ENCODE assay signal across 20 cellular contexts in the genomic region with DNA sequence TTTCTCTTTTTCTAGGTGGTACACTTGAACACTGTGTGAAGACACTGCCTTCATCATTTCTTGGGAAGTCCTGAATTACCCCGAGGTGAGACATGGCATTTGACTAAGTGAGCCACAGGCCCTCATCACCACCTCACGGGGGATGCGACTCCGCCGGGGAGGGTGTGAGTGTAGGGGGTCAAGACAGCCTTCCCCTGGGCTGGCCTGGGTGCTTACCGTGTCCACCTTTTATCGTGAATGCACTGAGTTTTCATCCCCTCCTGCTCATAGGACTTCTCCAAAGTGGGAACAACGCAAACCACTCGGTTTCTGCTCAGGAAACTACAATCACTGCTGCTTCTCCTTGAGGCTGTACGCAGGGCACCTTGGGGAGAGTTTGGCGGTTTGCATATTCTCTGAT.
DNase-seq lines count a peak whose midpoint lies in the region; ATAC-seq, FAIRE-seq and TF ChIP-seq lines count a peak whose summit lies in the region.
"Had no signal": no experiment of that assay in that cellular context is flagged by ENCODE, and none has a peak within 500 bp of the region (broad histone marks: within the 10 kb centered on the region; RNA-seq: fewer than 3 reads in every experiment).

No MANE protein-coding gene starts in this region.

- no peak overlapping the region for H3K9ac ChIP-seq in K562 (ENCODE audit: insufficient read depth in 1 of 2, low read depth in 2 of 2, low read length in 2 of 2)

- H3K27ac ChIP-seq in K562 (ENCODE audit: extremely low read depth, low read depth, low read length): no peak overlapping the region

- no peak for TF ChIP-seq RAD21 in K562 (CRISPR knock-in tag; conservative IDR thresholded peaks at IDR 0.05 in 1 of 2, IDR thresholded peaks at IDR 0.05 in 1 of 2)

- no peak for TF ChIP-seq CTCF in K562 (IDR thresholded peaks at IDR 0.05 in 2 of 3, conservative IDR thresholded peaks at IDR 0.05 in 1 of 3; ENCODE audit: insufficient read depth in 2 of 3, low read depth in 1 of 3, low read length in 3 of 3)

- no peak for TF ChIP-seq EP300 in K562 (IDR thresholded peaks at IDR 0.05; ENCODE audit: low read length)

- no peaks in the 10 kb centered on the region for H3K4me1 Mint-ChIP-seq in stimulated activated naive CD8-positive, alpha-beta T cell treated with anti-CD3 and anti-CD28 coated beads, Interleukin-15, amount 100 ng/mL, for 72 hours
- H3K4me1 Mint-ChIP-seq in stimulated activated memory B cell treated with anti-CD40 and anti-IgM and Interleukin-4, amounts not matched to agents 10 μg/mL and 1 μg/mL and 100 μg/mL, for 72 hours: no peaks in the 10 kb centered on the region
- H3K4me1 Mint-ChIP-seq: CD4-positive, alpha-beta memory T cell had no signal

- no peaks in the 10 kb centered on the region for H3K36me3 ChIP-seq in K562 (ENCODE audit: control insufficient read depth, insufficient read depth, low read length)

- no peaks in the 10 kb centered on the region for H3K36me3 Mint-ChIP-seq in stimulated activated memory B cell treated with anti-CD40 and anti-IgM and Interleukin-4, amounts not matched to agents 10 μg/mL and 1 μg/mL and 100 μg/mL, for 72 hours
- H3K36me3 Mint-ChIP-seq: CD4-positive, alpha-beta memory T cell had no signal

- no TSS peak for BruUV-seq in K562 (replicated peaks; lab: Mats Ljungman, UMichigan)

- CTCF ChIA-PET in K562 (lab: Yijun Ruan, JAX; ENCODE audit: low intra/inter-chr PET ratio): no interaction called here

- H3K4me3 ChIP-seq in K562: no peak overlapping the region

- ATAC-seq in stimulated activated naive CD8-positive, alpha-beta T cell treated with anti-CD3 and anti-CD28 coated beads, Interleukin-15, amount 100 ng/mL, for 72 hours: peak; percentile 22
- no peak for ATAC-seq in stimulated activated naive CD8-positive, alpha-beta T cell treated with anti-CD3 and anti-CD28 coated beads, Interleukin-15, Interleukin-2, amounts not matched to agents 100 U/mL and 50 U/mL, for 24 hours
- ATAC-seq in K562: peak; percentile 14
- ATAC-seq in stimulated activated memory B cell treated with anti-CD40 and anti-IgM and Interleukin-4, amounts not matched to agents 10 μg/mL and 1 μg/mL and 100 μg/mL, for 72 hours: peak; percentile 3
- ATAC-seq: HCT116 had no signal

- no peak for DNase-seq in stimulated activated naive CD8-positive, alpha-beta T cell treated with anti-CD3 and anti-CD28 coated beads, Interleukin-15, amount 100 ng/mL, for 72 hours
- DNase-seq in stimulated activated naive CD8-positive, alpha-beta T cell treated with anti-CD3 and anti-CD28 coated beads, Interleukin-15, Interleukin-2, amounts not matched to agents 100 U/mL and 50 U/mL, for 24 hours: no peak
- no peak for DNase-seq in K562 (ENCODE audit: extremely low read depth in 1 of 4, low spot score in 3 of 4)
- peak; percentile 42 for DNase-seq in islet precursor cell
- DNase-seq in H54 (ENCODE audit: insufficient read length, low spot score): no peak
- no peak for DNase-seq in NCI-H1048 (lab: John Stamatoyannopoulos, UW)
- DNase-seq in KBM-7: no peak
- DNase-seq: C1 segment of cervical spinal cord; Calu3; CD4-positive, alpha-beta memory T cell; COR-L47; DMS53; DMS79 treated with DMSO at 0.1 percent for 48 hours; GF-D8; GOT3; H9 had no signal

- no peaks in the 10 kb centered on the region for H3K27me3 ChIP-seq in K562 (ENCODE audit: control insufficient read depth in 2 of 2, insufficient read depth in 2 of 2, low read length in 2 of 2)

- H3K79me2 ChIP-seq in K562 (ENCODE audit: control insufficient read depth, insufficient read depth, low read length): no peaks in the 10 kb centered on the region

- no peaks in the 10 kb centered on the region for H3K9me3 ChIP-seq in K562 (replicated peaks; ENCODE audit: control insufficient read depth, insufficient read depth, low read depth, low read length)

- no peak for TF ChIP-seq POLR2A in K562 (conservative IDR thresholded peaks at IDR 0.05)
- TF ChIP-seq POLR2A in H54 (IDR thresholded peaks at IDR 0.05; ENCODE audit: low read depth, low read length): no peak

- H3K4me1 ChIP-seq in K562 (replicated peaks in 1 of 2; ENCODE audit: control insufficient read depth in 2 of 2, insufficient read depth in 2 of 2, low read length in 2 of 2): peaks cover 3 to 18% of the 10 kb centered on the region in 2 experiments; a peak in 3 of 5 replicates

- no peaks in the 10 kb centered on the region for H4K20me1 ChIP-seq in K562 (replicated peaks; ENCODE audit: control insufficient read depth, insufficient read depth, low read length)

- no peaks in the 10 kb centered on the region for H3K9me1 ChIP-seq in K562 (ENCODE audit: control insufficient read depth, insufficient read depth, low read length)

- in situ Hi-C loops in K562 (cut with MboI) (no loop called here), KBM-7 (cut with MboI; ENCODE audit: low pct_unique_long_range_greater_than_20kb, low sequenced_read_pairs) (no loop called here)

- no peaks in the 10 kb centered on the region for H3K9me3 Mint-ChIP-seq in stimulated activated naive CD8-positive, alpha-beta T cell treated with anti-CD3 and anti-CD28 coated beads, Interleukin-15, amount 100 ng/mL, for 72 hours
- H3K9me3 Mint-ChIP-seq in stimulated activated memory B cell treated with anti-CD40 and anti-IgM and Interleukin-4, amounts not matched to agents 10 μg/mL and 1 μg/mL and 100 μg/mL, for 72 hours: no peaks in the 10 kb centered on the region
- H3K9me3 Mint-ChIP-seq: H9 had no signal

- WGBS in K562 (ENCODE audit: insufficient coverage, low coverage, missing lambda C conversion rate): 42% methylated on average over 11 of the region's 11 CpGs

- intact Hi-C loops in K562 (cut with micrococcal nuclease): no loop called here

- no peak overlapping the region for H3K27ac Mint-ChIP-seq in stimulated activated naive CD8-positive, alpha-beta T cell treated with anti-CD3 and anti-CD28 coated beads, Interleukin-15, amount 100 ng/mL, for 72 hours
- no peak overlapping the region for H3K27ac Mint-ChIP-seq in stimulated activated memory B cell treated with anti-CD40 and anti-IgM and Interleukin-4, amounts not matched to agents 10 μg/mL and 1 μg/mL and 100 μg/mL, for 72 hours
- H3K27ac Mint-ChIP-seq: CD4-positive, alpha-beta memory T cell; H9 had no signal

- H2AFZ ChIP-seq in K562 (ENCODE audit: low read depth, low read length): peak overlapping the region; percentile 48

- H3K27me3 Mint-ChIP-seq in stimulated activated naive CD8-positive, alpha-beta T cell treated with anti-CD3 and anti-CD28 coated beads, Interleukin-15, amount 100 ng/mL, for 72 hours: peaks cover 7% of the 10 kb centered on the region
- H3K27me3 Mint-ChIP-seq in stimulated activated memory B cell treated with anti-CD40 and anti-IgM and Interleukin-4, amounts not matched to agents 10 μg/mL and 1 μg/mL and 100 μg/mL, for 72 hours: peaks cover 34% of the 10 kb centered on the region

- no peak overlapping the region for H3K4me2 ChIP-seq in K562 (ENCODE audit: insufficient read depth, low read length)

- FAIRE-seq in K562 (lab: Jason Lieb, UNC) (no peak), H54 (lab: Jason Lieb, UNC) (no peak)
- FAIRE-seq: GM12891, GM18507 had no signal

- no peak overlapping the region for H3K4me3 Mint-ChIP-seq in stimulated activated naive CD8-positive, alpha-beta T cell treated with anti-CD3 and anti-CD28 coated beads, Interleukin-15, amount 100 ng/mL, for 72 hours
- H3K4me3 Mint-ChIP-seq in stimulated activated memory B cell treated with anti-CD40 and anti-IgM and Interleukin-4, amounts not matched to agents 10 μg/mL and 1 μg/mL and 100 μg/mL, for 72 hours: no peak overlapping the region
- H3K4me3 Mint-ChIP-seq: CD4-positive, alpha-beta memory T cell; H9 had no signal

- POLR2A ChIA-PET in K562 (lab: Yijun Ruan, JAX): no interaction called here

TF ChIP-seq in K562, 482 proteins besides CTCF, POLR2A, EP300 and RAD21 (continues in another document):
- TF ChIP-seq ZNF785 (CRISPR knock-in tag; IDR thresholded peaks at IDR 0.05): no peak
- TF ChIP-seq FOXA3 (CRISPR knock-in tag; conservative IDR thresholded peaks at IDR 0.05 in 1 of 2, IDR thresholded peaks at IDR 0.05 in 1 of 2): no peak
- no peak for TF ChIP-seq POU5F1 (IDR thresholded peaks at IDR 0.05; ENCODE audit: borderline replicate concordance, low read depth, low read length, partially characterized antibody)
- TF ChIP-seq KLF1 (tag; IDR thresholded peaks at IDR 0.05): no peak
- TF ChIP-seq HDAC3 (IDR thresholded peaks at IDR 0.05; ENCODE audit: borderline replicate concordance, partially characterized antibody): no peak
- no peak for TF ChIP-seq ZNF232 (CRISPR knock-in tag; IDR thresholded peaks at IDR 0.05)
- TF ChIP-seq FOXJ3 (CRISPR knock-in tag; IDR thresholded peaks at IDR 0.05): no peak
- TF ChIP-seq CHD2 (IDR thresholded peaks at IDR 0.05; ENCODE audit: low read depth, low read length): no peak
- TF ChIP-seq, protein P1, sequence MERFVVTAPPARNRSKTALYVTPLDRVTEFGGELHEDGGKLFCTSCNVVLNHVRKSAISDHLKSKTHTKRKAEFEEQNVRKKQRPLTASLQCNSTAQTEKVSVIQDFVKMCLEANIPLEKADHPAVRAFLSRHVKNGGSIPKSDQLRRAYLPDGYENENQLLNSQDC (CRISPR knock-in tag; IDR thresholded peaks at IDR 0.05): no peak
- TF ChIP-seq, protein P2, sequence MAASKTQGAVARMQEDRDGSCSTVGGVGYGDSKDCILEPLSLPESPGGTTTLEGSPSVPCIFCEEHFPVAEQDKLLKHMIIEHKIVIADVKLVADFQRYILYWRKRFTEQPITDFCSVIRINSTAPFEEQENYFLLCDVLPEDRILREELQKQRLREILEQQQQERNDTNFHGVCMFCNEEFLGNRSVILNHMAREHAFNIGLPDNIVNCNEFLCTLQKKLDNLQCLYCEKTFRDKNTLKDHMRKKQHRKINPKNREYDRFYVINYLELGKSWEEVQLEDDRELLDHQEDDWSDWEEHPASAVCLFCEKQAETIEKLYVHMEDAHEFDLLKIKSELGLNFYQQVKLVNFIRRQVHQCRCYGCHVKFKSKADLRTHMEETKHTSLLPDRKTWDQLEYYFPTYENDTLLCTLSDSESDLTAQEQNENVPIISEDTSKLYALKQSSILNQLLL (CRISPR knock-in tag; IDR thresholded peaks at IDR 0.05; ENCODE audit: borderline replicate concordance): no peak
- TF ChIP-seq SPI1 (IDR thresholded peaks at IDR 0.05; ENCODE audit: borderline replicate concordance, low read depth, low read length): no peak
- TF ChIP-seq, protein P3, sequence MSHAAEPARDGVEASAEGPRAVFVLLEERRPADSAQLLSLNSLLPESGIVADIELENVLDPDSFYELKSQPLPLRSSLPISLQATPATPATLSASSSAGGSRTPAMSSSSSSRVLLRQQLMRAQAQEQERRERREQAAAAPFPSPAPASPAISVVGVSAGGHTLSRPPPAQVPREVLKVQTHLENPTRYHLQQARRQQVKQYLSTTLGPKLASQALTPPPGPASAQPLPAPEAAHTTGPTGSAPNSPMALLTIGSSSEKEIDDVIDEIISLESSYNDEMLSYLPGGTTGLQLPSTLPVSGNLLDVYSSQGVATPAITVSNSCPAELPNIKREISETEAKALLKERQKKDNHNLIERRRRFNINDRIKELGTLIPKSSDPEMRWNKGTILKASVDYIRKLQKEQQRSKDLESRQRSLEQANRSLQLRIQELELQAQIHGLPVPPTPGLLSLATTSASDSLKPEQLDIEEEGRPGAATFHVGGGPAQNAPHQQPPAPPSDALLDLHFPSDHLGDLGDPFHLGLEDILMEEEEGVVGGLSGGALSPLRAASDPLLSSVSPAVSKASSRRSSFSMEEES (CRISPR knock-in tag; IDR thresholded peaks at IDR 0.05): no peak
